ENCODE assay signal across 13 cellular contexts in genomic region chr20:19026121-19026878, GRCh38.
DNase-seq lines count a peak whose midpoint lies in the region; ATAC-seq, FAIRE-seq and TF ChIP-seq lines count a peak whose summit lies in the region.
"Had no signal": no experiment of that assay in that cellular context is flagged by ENCODE, and none has a peak within 500 bp of the region (broad histone marks: within the 10 kb centered on the region; RNA-seq: fewer than 3 reads in every experiment).

No MANE protein-coding gene starts in this region.

- no peak for FAIRE-seq in D721Med (lab: Jason Lieb, UNC)

- peak; percentile 25 for DNase-seq in GM12864 (ENCODE audit: low read depth)
- DNase-seq in heart right ventricle, result peak; percentile 49 to 57
- no peak for DNase-seq in D721Med (ENCODE audit: insufficient read length, low spot score)
- no peak for DNase-seq in NCI-H1105 treated with DMSO at 0.1 percent for 48 hours (lab: John Stamatoyannopoulos, UW)
- DNase-seq in foreskin fibroblast, result no peak
- DNase-seq in nephron progenitor cell, result no peak
- DNase-seq: amniotic stem cell, MM.1S, retina had no signal

- H3K27ac ChIP-seq in heart right ventricle, result peak overlapping the region in 8 of 10 donors; percentile 20 to 81 (median 75)
- H3K27ac ChIP-seq: C4-2B, epithelial cell of prostate had no signal

- H3K9me3 Mint-ChIP-seq in nephron progenitor cell, result peaks cover 4% of the 10 kb centered on the region

- no peak overlapping the region for H3K27ac Mint-ChIP-seq in nephron progenitor cell

- no peak overlapping the region for H3K4me3 Mint-ChIP-seq in nephron progenitor cell

- WGBS in heart right ventricle, 2 donors, result 39 to 44% methylated on average over 13 of the region's 13 CpGs

- ATAC-seq in GM19395 (IDR thresholded peaks at IDR 0.05; ENCODE audit: unreplicated experiment) (peak; percentile 69), HG03045 (IDR thresholded peaks at IDR 0.05; ENCODE audit: unreplicated experiment) (peak; percentile 74), heart right ventricle (peak; percentile 80 to 98 (median 96))

- H3K36me3 Mint-ChIP-seq in nephron progenitor cell (ENCODE audit: low read depth), result no peaks in the 10 kb centered on the region

- no peaks in the 10 kb centered on the region for H3K27me3 ChIP-seq in heart right ventricle

- peaks cover 12% of the 10 kb centered on the region for H3K27me3 Mint-ChIP-seq in nephron progenitor cell (ENCODE audit: low read depth, poor library complexity)

- intact Hi-C loops in heart right ventricle (cut with DNase I), result no loop called here

- H3K4me1 ChIP-seq in heart right ventricle, result peaks cover 4 to 24% (median 16%) of the 10 kb centered on the region in 9 donors

- H3K4me1 Mint-ChIP-seq in nephron progenitor cell, result no peaks in the 10 kb centered on the region

- TF ChIP-seq CTCF in GM12864 (IDR thresholded peaks at IDR 0.05; ENCODE audit: low read depth, low read length, missing control alignments) (no peak), heart right ventricle (IDR thresholded peaks at IDR 0.05) (no peak), D721Med (IDR thresholded peaks at IDR 0.05; ENCODE audit: insufficient read depth, missing control alignments) (no peak), foreskin fibroblast (IDR thresholded peaks at IDR 0.05; ENCODE audit: low read depth, low read length) (no peak), nephron progenitor cell (IDR thresholded peaks at IDR 0.05) (no peak)

- H3K4me3 ChIP-seq in GM12864 (ENCODE audit: low read depth, low read length) (no peak overlapping the region), heart right ventricle (no peak overlapping the region), foreskin fibroblast (ENCODE audit: low read depth in 1 of 2, low read length in 2 of 2) (no peak overlapping the region)

- no peaks in the 10 kb centered on the region for H3K36me3 ChIP-seq in heart right ventricle

- peaks cover 0 to 13% (median 2%) of the 10 kb centered on the region in 11 donors for H3K9me3 ChIP-seq in heart right ventricle

Comparison
In these comparisons a context has a peak if more than half of its experiments do, and no peak if none do; other contexts are left out.
1. DNase-seq: peak in GM12864 (single experiment) and heart right ventricle (2 of 2); none in D721Med (single experiment), NCI-H1105 treated with DMSO at 0.1 percent for 48 hours (single experiment), foreskin fibroblast (0 of 2) and nephron progenitor cell (single experiment).
2. Peak in every context shown above with its lines, with median percentiles within 50 percentile points of each other: ATAC-seq.